In the genomic region with DNA sequence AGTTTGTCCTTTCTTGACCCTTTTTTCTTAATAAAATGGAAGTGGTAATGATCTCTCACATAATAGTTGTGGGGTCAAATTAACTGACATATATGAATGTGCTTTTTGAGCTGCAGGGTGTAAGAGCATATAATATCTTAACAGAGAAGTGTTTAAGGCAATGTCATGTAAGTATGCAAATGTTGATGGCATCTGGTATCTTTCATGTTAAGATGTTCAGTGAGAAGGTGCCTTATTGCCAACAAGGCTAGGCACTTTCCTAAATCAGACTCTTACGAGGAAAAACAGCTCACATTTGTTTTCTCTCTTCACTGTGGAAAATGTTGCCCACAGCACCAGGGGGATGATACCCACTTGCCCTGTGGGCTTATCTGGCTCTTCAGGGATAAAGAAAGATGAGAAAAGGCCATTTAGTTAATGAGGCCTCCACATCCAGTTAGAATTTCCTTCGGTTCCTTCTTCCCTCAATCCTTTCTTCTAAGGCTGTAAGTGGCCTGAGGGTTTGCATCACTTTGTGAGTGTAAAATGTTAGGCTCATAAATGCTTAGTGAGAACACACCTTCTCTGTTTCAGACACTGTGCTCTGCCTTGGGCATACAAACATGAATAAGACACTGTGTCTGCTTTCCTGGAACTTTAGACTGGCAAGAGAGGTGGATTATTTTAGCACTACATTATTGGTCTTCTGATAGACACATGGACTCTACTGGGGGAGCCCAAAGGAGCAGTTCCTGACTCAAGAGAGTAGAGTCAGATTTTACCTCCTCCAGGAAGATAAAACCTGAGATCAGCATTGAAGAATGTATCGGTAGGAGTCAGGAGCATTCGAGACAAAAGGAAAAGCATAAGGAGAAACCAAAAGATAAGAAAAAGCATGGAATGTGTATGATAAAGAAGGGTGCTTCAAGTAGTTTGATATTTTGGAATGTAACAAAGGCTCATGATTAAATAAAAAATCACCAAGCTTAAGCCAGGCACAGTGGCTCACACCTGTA, we compare ENCODE assay signal across 1 cellular context.
TF ChIP-seq lines count a peak whose summit lies in the region.

No MANE protein-coding gene starts in this region.

TF ChIP-seq in IMR-90, 13 proteins besides CTCF, POLR2A, EP300 and RAD21:
- TF ChIP-seq MAFK (IDR thresholded peaks at IDR 0.05; ENCODE audit: low read depth, low read length) (no peak), BHLHE40 (IDR thresholded peaks at IDR 0.05; ENCODE audit: low read depth, low read length) (no peak), SMC3 (IDR thresholded peaks at IDR 0.05; ENCODE audit: low read depth, low read length) (no peak), FOS (IDR thresholded peaks at IDR 0.05; ENCODE audit: low read depth, low read length) (no peak), RFX5 (IDR thresholded peaks at IDR 0.05; ENCODE audit: low read depth, low read length) (no peak), MXI1 (IDR thresholded peaks at IDR 0.05; ENCODE audit: borderline replicate concordance, low read depth, low read length) (no peak), CEBPB (IDR thresholded peaks at IDR 0.05; ENCODE audit: low read depth, low read length) (no peak), MAZ (IDR thresholded peaks at IDR 0.05; ENCODE audit: borderline replicate concordance, low read depth, low read length) (no peak), NFE2L2 (IDR thresholded peaks at IDR 0.05; ENCODE audit: low read depth, low read length) (no peak), CHD1 (IDR thresholded peaks at IDR 0.05; ENCODE audit: low read depth, low read length) (no peak), RCOR1 (IDR thresholded peaks at IDR 0.05; ENCODE audit: insufficient replicate concordance, low read length) (no peak)
- TF ChIP-seq, protein P1, sequence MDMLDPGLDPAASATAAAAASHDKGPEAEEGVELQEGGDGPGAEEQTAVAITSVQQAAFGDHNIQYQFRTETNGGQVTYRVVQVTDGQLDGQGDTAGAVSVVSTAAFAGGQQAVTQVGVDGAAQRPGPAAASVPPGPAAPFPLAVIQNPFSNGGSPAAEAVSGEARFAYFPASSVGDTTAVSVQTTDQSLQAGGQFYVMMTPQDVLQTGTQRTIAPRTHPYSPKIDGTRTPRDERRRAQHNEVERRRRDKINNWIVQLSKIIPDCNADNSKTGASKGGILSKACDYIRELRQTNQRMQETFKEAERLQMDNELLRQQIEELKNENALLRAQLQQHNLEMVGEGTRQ (IDR thresholded peaks at IDR 0.05; ENCODE audit: low read depth, low read length): no peak
- TF ChIP-seq, protein P2, sequence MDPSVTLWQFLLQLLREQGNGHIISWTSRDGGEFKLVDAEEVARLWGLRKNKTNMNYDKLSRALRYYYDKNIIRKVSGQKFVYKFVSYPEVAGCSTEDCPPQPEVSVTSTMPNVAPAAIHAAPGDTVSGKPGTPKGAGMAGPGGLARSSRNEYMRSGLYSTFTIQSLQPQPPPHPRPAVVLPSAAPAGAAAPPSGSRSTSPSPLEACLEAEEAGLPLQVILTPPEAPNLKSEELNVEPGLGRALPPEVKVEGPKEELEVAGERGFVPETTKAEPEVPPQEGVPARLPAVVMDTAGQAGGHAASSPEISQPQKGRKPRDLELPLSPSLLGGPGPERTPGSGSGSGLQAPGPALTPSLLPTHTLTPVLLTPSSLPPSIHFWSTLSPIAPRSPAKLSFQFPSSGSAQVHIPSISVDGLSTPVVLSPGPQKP (IDR thresholded peaks at IDR 0.05; ENCODE audit: borderline replicate concordance, low read depth, low read length): no peak
